ENCODE assay signal across 14 cellular contexts in genomic region chr5:137887831-137888230, GRCh38. TPM values are rescaled to one million over a fixed set of nuclear protein-coding genes. Genes with fewer than 3 reads are reported as not detected.
A peak's percentile ranks its signal among the peaks of the same experiment; 100 is the strongest.
DNase-seq lines count a peak whose midpoint lies in the region; ATAC-seq, FAIRE-seq and TF ChIP-seq lines count a peak whose summit lies in the region.
"Had no signal": no experiment of that assay in that cellular context is flagged by ENCODE, and none has a peak within 500 bp of the region (broad histone marks: within the 10 kb centered on the region; RNA-seq: fewer than 3 reads in every experiment).

No MANE protein-coding gene starts in this region.

- H3K9ac ChIP-seq in keratinocyte (ENCODE audit: control insufficient read depth, extremely low read depth, insufficient read depth, low read length) = peak overlapping the region; percentile 10

- peak overlapping the region; percentile 83 for H3K4me2 ChIP-seq in keratinocyte (ENCODE audit: control insufficient read depth, extremely low read depth, insufficient read depth, low read depth, low read length)

- DNase-seq in heart right ventricle (no peak), Right ventricle myocardium superior (no peak), Panc1 (ENCODE audit: low read depth, low spot score) (no peak), keratinocyte (ENCODE audit: low read depth, low spot score) (no peak), thoracic aorta (ENCODE audit: low spot score) (no peak), transverse colon (no peak)
- DNase-seq: HFFc6, NCI-H226, stomach had no signal

- TF ChIP-seq CTCF in heart right ventricle (IDR thresholded peaks at IDR 0.05) (no peak), Panc1 (IDR thresholded peaks at IDR 0.05) (no peak), keratinocyte (optimal IDR thresholded peaks at IDR 0.05 in 1 of 3, IDR thresholded peaks at IDR 0.05 in 1 of 3, conservative IDR thresholded peaks at IDR 0.05 in 1 of 3; ENCODE audit: extremely low read depth in 1 of 3, insufficient read depth in 2 of 3, low read length in 3 of 3) (no peak), thoracic aorta (IDR thresholded peaks at IDR 0.05) (no peak), transverse colon (IDR thresholded peaks at IDR 0.05) (no peak)

- WGBS in heart right ventricle, 2 donors = 72 to 76% methylated on average over 2 of the region's 2 CpGs
- WGBS in transverse colon (ENCODE audit: low coverage in 1 of 2), 2 donors = 83 to 90% methylated on average over 2 of the region's 2 CpGs

- peak; percentile 53 for FAIRE-seq in keratinocyte (lab: Jason Lieb, UNC)
- FAIRE-seq: astrocyte had no signal

- CTCF ChIA-PET in Panc1 (lab: Charles Lee) = no interaction called here

- no peaks in the 10 kb centered on the region for H4K20me1 ChIP-seq in keratinocyte (ENCODE audit: control insufficient read depth, extremely low read depth, insufficient read depth, low read length)

- H3K9me1 ChIP-seq in keratinocyte (ENCODE audit: control insufficient read depth, extremely low read depth, insufficient read depth, low read length) = no peaks in the 10 kb centered on the region

- no peaks in the 10 kb centered on the region for H3K27me3 ChIP-seq in heart right ventricle
- H3K27me3 ChIP-seq in Panc1 (ENCODE audit: control insufficient read depth, insufficient read depth, low read length) = no peaks in the 10 kb centered on the region
- H3K27me3 ChIP-seq in keratinocyte (ENCODE audit: control insufficient read depth, extremely low read depth, insufficient read depth, low read length) = no peaks in the 10 kb centered on the region
- no peaks in the 10 kb centered on the region for H3K27me3 ChIP-seq in thoracic aorta (replicated peaks; ENCODE audit: insufficient read depth)
- no peaks in the 10 kb centered on the region for H3K27me3 ChIP-seq in transverse colon

- peak overlapping the region; percentile 83 to 96 (median 92) for H3K27ac ChIP-seq in heart right ventricle
- peak overlapping the region; percentile 97 for H3K27ac ChIP-seq in Panc1 (ENCODE audit: low read length)
- H3K27ac ChIP-seq in keratinocyte (ENCODE audit: control insufficient read depth, insufficient read depth, low read length) = no peak overlapping the region
- H3K27ac ChIP-seq in thoracic aorta = peak overlapping the region; percentile 78 to 89
- peak overlapping the region in 2 of 4 donors; percentile 59 to 78 for H3K27ac ChIP-seq in transverse colon

- TF ChIP-seq EP300 in transverse colon (IDR thresholded peaks at IDR 0.05; ENCODE audit: low read depth) = no peak

- H3K4me1 ChIP-seq in heart right ventricle (peaks cover 0 to 34% (median 15%) of the 10 kb centered on the region in 9 donors), Panc1 (ENCODE audit: control insufficient read depth, insufficient read depth, low read length) (peaks cover 12% of the 10 kb centered on the region; the same call in 1 of the 2 replicates), keratinocyte (ENCODE audit: control insufficient read depth, extremely low read depth, insufficient read depth, low read length) (peaks cover 10% of the 10 kb centered on the region), thoracic aorta (ENCODE audit: control insufficient read depth in 1 of 2, low read depth in 2 of 2) (peaks cover 5 to 24% of the 10 kb centered on the region in 2 donors), transverse colon (peaks cover 0 to 7% (median 0%) of the 10 kb centered on the region in 4 donors)

- intact Hi-C loops in heart right ventricle (cut with DNase I) (loop anchor here in 5 of 10 donors (2.0 to 10.0 kb wide), 4 partner anchors 29 to 113 kb away; no protein-coding TSS in a partner anchor), Right ventricle myocardium superior (cut with DNase I) (loop anchor here (5.0 kb wide), 1 partner anchor 61 kb away; no protein-coding TSS in a partner anchor), Panc1 (cut with micrococcal nuclease; ENCODE audit: unreplicated experiment) (no loop called here), transverse colon (cut with DNase I; ENCODE audit: low total_unique reads) (no loop called here)

- dilution Hi-C loops in keratinocyte (cut with MboI; ENCODE audit: extremely low pct_ligation_motif_present, low sequenced_read_pairs) = no loop called here

- peak overlapping the region; percentile 48 for H2AFZ ChIP-seq in keratinocyte (ENCODE audit: control insufficient read depth, low read length)

- no peaks in the 10 kb centered on the region for H3K9me3 ChIP-seq in heart right ventricle
- H3K9me3 ChIP-seq in Panc1 (ENCODE audit: control insufficient read depth, insufficient read depth, low read depth, low read length) = no peaks in the 10 kb centered on the region
- no peaks in the 10 kb centered on the region for H3K9me3 ChIP-seq in keratinocyte (ENCODE audit: control insufficient read depth, low read depth, low read length)
- H3K9me3 ChIP-seq in thoracic aorta = no peaks in the 10 kb centered on the region
- H3K9me3 ChIP-seq in transverse colon = no peaks in the 10 kb centered on the region
- H3K9me3 ChIP-seq: stomach had no signal

- no peak for ATAC-seq in heart right ventricle
- no peak for ATAC-seq in Right ventricle myocardium superior (ENCODE audit: poor library complexity)
- ATAC-seq in Panc1 = no peak
- no peak for ATAC-seq in thoracic aorta (ENCODE audit: insufficient number of reproducible peaks, low FRiP score, low read depth)
- ATAC-seq in HG03442 (IDR thresholded peaks at IDR 0.05; ENCODE audit: unreplicated experiment) = no peak
- no peak for ATAC-seq in HG02588 (IDR thresholded peaks at IDR 0.05; ENCODE audit: unreplicated experiment)

- no TSS peak for BruUV-seq in Panc1 (replicated peaks; lab: Mats Ljungman, UMichigan)

- in situ Hi-C loops in Panc1 (cut with HindIII; ENCODE audit: low pct_unique_long_range_greater_than_20kb, low sequenced_read_pairs) (no loop called here), transverse colon (cut with MboI; ENCODE audit: low pct_ligation_motif_present in 1 of 4, low pct_unique_long_range_greater_than_20kb in 1 of 4, low sequenced_read_pairs in 3 of 4) (no loop called here)

- TF ChIP-seq POLR2A in transverse colon (IDR thresholded peaks at IDR 0.05) = no peak

- no peaks in the 10 kb centered on the region for H3K79me2 ChIP-seq in keratinocyte (ENCODE audit: control insufficient read depth, insufficient read depth, low read length)

- peaks cover 0 to 9% (median 0%) of the 10 kb centered on the region in 9 donors for H3K36me3 ChIP-seq in heart right ventricle
- H3K36me3 ChIP-seq in Panc1 (ENCODE audit: control insufficient read depth, insufficient read depth, low read length) = no peaks in the 10 kb centered on the region
- H3K36me3 ChIP-seq in keratinocyte (ENCODE audit: control insufficient read depth in 2 of 2, extremely low read depth in 1 of 2, insufficient read depth in 2 of 2, low read length in 2 of 2) = no peaks in the 10 kb centered on the region
- no peaks in the 10 kb centered on the region for H3K36me3 ChIP-seq in thoracic aorta
- H3K36me3 ChIP-seq in transverse colon = no peaks in the 10 kb centered on the region
- H3K36me3 ChIP-seq: stomach had no signal

- POLR2A ChIA-PET in Panc1 (lab: Charles Lee) = no interaction called here

- H3K4me3 ChIP-seq in heart right ventricle (peak overlapping the region in 7 of 10 donors; percentile 51 to 65 (median 60)), Panc1 (ENCODE audit: low read depth in 2 of 2, low read length in 2 of 2) (peak overlapping the region in 1 of 2 experiments; percentile 96; a peak in 2 of 4 replicates), keratinocyte (ENCODE audit: control insufficient read depth in 2 of 3, extremely low read depth in 1 of 3, insufficient read depth in 2 of 3, low read depth in 1 of 3, low read length in 3 of 3) (no peak overlapping the region), thoracic aorta (no peak overlapping the region), transverse colon (no peak overlapping the region)

RNA-seq across cellular contexts. Expression of gene PKD2L2, which starts 1.4 kb away (rescaled TPM):
- 1 to 10 TPM in 3 of 10 donors, under 1 TPM in 6, not detected in 1; 0.42 to 1.7 (median 0.53) TPM for total RNA-seq in heart right ventricle
- under 1 TPM in 1 of 2 donors, not detected in 1; 0.06 TPM for polyA plus RNA-seq in heart right ventricle
- 0.48 TPM for total RNA-seq in Right ventricle myocardium superior
- total RNA-seq in Panc1 (2021; ENCODE audit: unreplicated experiment) = not detected
- not detected for polyA plus RNA-seq in Panc1 (2012; ENCODE audit: insufficient read length)
- polyA plus RNA-seq in keratinocyte = 0.10 TPM in 1 of 3 replicates, not detected in the others
- not detected for polyA plus RNA-seq in keratinocyte (2011; ENCODE audit: low read depth)
- polyA plus RNA-seq in keratinocyte (2011; cell fraction: cytosol; rRNA removed) = not detected in 2 replicates
- polyA plus RNA-seq in keratinocyte (2011; cell fraction: nucleus; rRNA removed) = not detected in 2 replicates
- not detected in 2 replicates for polyA plus RNA-seq in keratinocyte (2012; ENCODE audit: low replicate concordance)
- polyA minus RNA-seq in keratinocyte = not detected in 3 replicates
- not detected for polyA minus RNA-seq in keratinocyte (2011; cell fraction: cytosol; rRNA and poly(A)+ RNA removed)
- not detected in 2 replicates for polyA minus RNA-seq in keratinocyte (2011; cell fraction: nucleus; rRNA and poly(A)+ RNA removed)
- not detected for total RNA-seq in thoracic aorta
- not detected for total RNA-seq in transverse colon
- total RNA-seq: activated CD8-positive, alpha-beta memory T cell treated with anti-CD3 and anti-CD28 coated beads for 36 hours; astrocyte; endothelial cell of umbilical vein; HFFc6; stomach had no signal
- polyA plus RNA-seq: endothelial cell of umbilical vein, stomach had no signal

RNA-seq across cellular contexts. Expression of gene MYOT, which starts 20.2 kb away (rescaled TPM):
- total RNA-seq in heart right ventricle (10 to 100 TPM in 9 of 10 donors, 1 to 10 TPM in 1; 6.8 to 22.4 (median 11.7) TPM), Right ventricle myocardium superior (11.7 TPM), Panc1 (2021; ENCODE audit: unreplicated experiment) (not detected), thoracic aorta (10 to 100 TPM; 16.3 to 16.4 TPM), transverse colon (1 to 10 TPM in 3 of 4 donors, not detected in 1; 2.9 to 7.1 (median 5.9) TPM)
- polyA plus RNA-seq in heart right ventricle (100 to 1,000 TPM in 1 of 2 donors, 1 to 10 TPM in 1; 6.4 to 180 TPM), keratinocyte (0.55 to 1.5 TPM (median 0.76 TPM) in 3 replicates)
- not detected for polyA plus RNA-seq in Panc1 (2012; ENCODE audit: insufficient read length)
- not detected for polyA plus RNA-seq in keratinocyte (2011; ENCODE audit: low read depth)
- 0.52 and 0.80 TPM in 2 replicates for polyA plus RNA-seq in keratinocyte (2011; cell fraction: cytosol; rRNA removed)
- 0.45 and 0.73 TPM in 2 replicates for polyA plus RNA-seq in keratinocyte (2011; cell fraction: nucleus; rRNA removed)
- polyA plus RNA-seq in keratinocyte (2012; ENCODE audit: low replicate concordance) = 0.18 and 0.61 TPM in 2 replicates
- 0.61 to 0.66 TPM in 2 of 3 replicates, not detected in the other for polyA minus RNA-seq in keratinocyte
- not detected for polyA minus RNA-seq in keratinocyte (2011; cell fraction: cytosol; rRNA and poly(A)+ RNA removed)
- not detected in 2 replicates for polyA minus RNA-seq in keratinocyte (2011; cell fraction: nucleus; rRNA and poly(A)+ RNA removed)
- total RNA-seq: activated CD8-positive, alpha-beta memory T cell treated with anti-CD3 and anti-CD28 coated beads for 36 hours; astrocyte; endothelial cell of umbilical vein; HFFc6 had no signal
- polyA plus RNA-seq: endothelial cell of umbilical vein had no signal

Comparison
In these comparisons a context has a peak if more than half of its experiments do, and no peak if none do; other contexts are left out.
1. H3K4me3 ChIP-seq: peak in heart right ventricle (7 of 10); none in keratinocyte (0 of 3), thoracic aorta (single experiment) and transverse colon (0 of 4).